19 cellular contexts compared by ENCODE assay signal in the genomic region with DNA sequence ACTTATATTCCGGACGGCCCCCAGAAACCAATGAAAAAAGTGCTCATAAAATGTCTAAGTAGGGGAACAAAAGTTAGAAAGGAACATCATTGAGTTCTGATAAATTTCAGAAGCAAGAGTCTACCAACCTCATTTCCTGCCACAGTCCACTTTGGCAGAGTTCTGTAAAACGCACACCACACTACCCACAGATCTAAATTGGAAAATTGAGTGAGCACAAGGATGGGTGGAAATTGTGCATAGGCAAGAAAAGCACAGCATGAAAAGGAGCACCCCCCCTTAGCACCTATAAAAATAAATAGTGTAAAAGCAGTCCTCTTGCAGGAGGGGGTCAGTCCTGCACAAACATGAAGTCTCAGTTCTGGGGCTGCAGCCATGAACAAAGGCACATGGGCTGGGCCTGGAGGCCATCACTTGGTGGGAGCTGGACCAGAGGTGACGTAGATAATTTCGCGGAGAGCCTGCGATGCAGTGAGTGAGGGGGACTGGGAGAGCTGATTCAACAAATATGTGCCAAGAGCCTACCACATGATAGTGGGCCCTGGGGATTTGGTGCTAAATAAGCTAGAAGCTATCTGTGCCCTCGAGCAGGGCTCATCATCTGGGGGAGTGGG. TPM values are rescaled to one million over a fixed set of nuclear protein-coding genes. Genes with fewer than 3 reads are reported as not detected.
A peak's percentile ranks its signal among the peaks of the same experiment; 100 is the strongest.
DNase-seq lines count a peak whose midpoint lies in the region; ATAC-seq and TF ChIP-seq lines count a peak whose summit lies in the region.
"Had no signal": no experiment of that assay in that cellular context is flagged by ENCODE, and none has a peak within 500 bp of the region (broad histone marks: within the 10 kb centered on the region; RNA-seq: fewer than 3 reads in every experiment).

No MANE protein-coding gene starts in this region.

- in situ Hi-C loops in Panc1 (cut with HindIII; ENCODE audit: low pct_unique_long_range_greater_than_20kb, low sequenced_read_pairs), result no loop called here

- TF ChIP-seq CTCF in Panc1 (IDR thresholded peaks at IDR 0.05), result no peak

- ATAC-seq in activated T-cell treated with anti-CD3 and anti-CD28 coated beads, Interleukin-2, amount 50 U/mL, for 72 hours (replicated peaks in 1 of 2), result peak; percentile 66 to 70
- ATAC-seq in Panc1, result no peak
- peak; percentile 61 for ATAC-seq in activated naive CD8-positive, alpha-beta T cell treated with anti-CD3 and anti-CD28 coated beads, Interleukin-2, amount 10 ng/mL, durations not matched to agents 7 days and 5 days (ENCODE audit: low read depth)
- peak; percentile 19 for ATAC-seq in stimulated activated memory B cell treated with anti-CD40 and anti-IgM and Interleukin-4, amounts not matched to agents 10 μg/mL and 1 μg/mL and 100 μg/mL, for 72 hours
- ATAC-seq in HG03571 (IDR thresholded peaks at IDR 0.05; ENCODE audit: unreplicated experiment), result no peak
- ATAC-seq in HG03039 (IDR thresholded peaks at IDR 0.05; ENCODE audit: unreplicated experiment), result no peak
- no peak for ATAC-seq in GM21367 (IDR thresholded peaks at IDR 0.05; ENCODE audit: unreplicated experiment)
- ATAC-seq: K562, left lung had no signal

- peaks cover 34% of the 10 kb centered on the region for H3K4me1 Mint-ChIP-seq in activated T-cell treated with anti-CD3 and anti-CD28 coated beads, Interleukin-2, amount 50 U/mL, for 72 hours (ENCODE audit: low read depth)
- peaks cover 31% of the 10 kb centered on the region for H3K4me1 Mint-ChIP-seq in activated naive CD8-positive, alpha-beta T cell treated with anti-CD3 and anti-CD28 coated beads, Interleukin-2, amount 10 ng/mL, durations not matched to agents 7 days and 5 days
- peaks cover 1% of the 10 kb centered on the region for H3K4me1 Mint-ChIP-seq in stimulated activated memory B cell treated with anti-CD40 and anti-IgM and Interleukin-4, amounts not matched to agents 10 μg/mL and 1 μg/mL and 100 μg/mL, for 72 hours

- H3K27me3 Mint-ChIP-seq in activated T-cell treated with anti-CD3 and anti-CD28 coated beads, Interleukin-2, amount 50 U/mL, for 72 hours (ENCODE audit: low read depth), result no peaks in the 10 kb centered on the region
- peaks cover 23% of the 10 kb centered on the region for H3K27me3 Mint-ChIP-seq in activated naive CD8-positive, alpha-beta T cell treated with anti-CD3 and anti-CD28 coated beads, Interleukin-2, amount 10 ng/mL, durations not matched to agents 7 days and 5 days
- H3K27me3 Mint-ChIP-seq in stimulated activated memory B cell treated with anti-CD40 and anti-IgM and Interleukin-4, amounts not matched to agents 10 μg/mL and 1 μg/mL and 100 μg/mL, for 72 hours, result peaks cover 43% of the 10 kb centered on the region

- H3K27me3 ChIP-seq in Panc1 (ENCODE audit: control insufficient read depth, insufficient read depth, low read length), result no peaks in the 10 kb centered on the region
- H3K27me3 ChIP-seq: testis had no signal

- H3K4me3 Mint-ChIP-seq in activated T-cell treated with anti-CD3 and anti-CD28 coated beads, Interleukin-2, amount 50 U/mL, for 72 hours, result peak overlapping the region; percentile 27 to 65
- peak overlapping the region; percentile 69 for H3K4me3 Mint-ChIP-seq in activated naive CD8-positive, alpha-beta T cell treated with anti-CD3 and anti-CD28 coated beads, Interleukin-2, amount 10 ng/mL, durations not matched to agents 7 days and 5 days
- H3K4me3 Mint-ChIP-seq in stimulated activated memory B cell treated with anti-CD40 and anti-IgM and Interleukin-4, amounts not matched to agents 10 μg/mL and 1 μg/mL and 100 μg/mL, for 72 hours, result no peak overlapping the region

- POLR2A ChIA-PET in Panc1 (lab: Charles Lee), result no interaction called here
- POLR2A ChIA-PET in activated naive CD8-positive, alpha-beta T cell treated with anti-CD3 and anti-CD28 coated beads, Interleukin-2, amount 10 ng/mL, durations not matched to agents 7 days and 5 days (lab: Charles Lee), result no interaction called here

- no peak overlapping the region for H3K4me3 ChIP-seq in Panc1 (ENCODE audit: low read depth in 2 of 2, low read length in 2 of 2)
- H3K4me3 ChIP-seq: K562, left lung, testis had no signal

- no peaks in the 10 kb centered on the region for H3K36me3 Mint-ChIP-seq in activated T-cell treated with anti-CD3 and anti-CD28 coated beads, Interleukin-2, amount 50 U/mL, for 72 hours (ENCODE audit: insufficient read depth in 2 of 2)
- peaks cover 1% of the 10 kb centered on the region for H3K36me3 Mint-ChIP-seq in activated naive CD8-positive, alpha-beta T cell treated with anti-CD3 and anti-CD28 coated beads, Interleukin-2, amount 10 ng/mL, durations not matched to agents 7 days and 5 days
- H3K36me3 Mint-ChIP-seq in stimulated activated memory B cell treated with anti-CD40 and anti-IgM and Interleukin-4, amounts not matched to agents 10 μg/mL and 1 μg/mL and 100 μg/mL, for 72 hours, result no peaks in the 10 kb centered on the region

- peak in 1 of 2 donors; percentile 12 for DNase-seq in activated T-cell treated with anti-CD3 and anti-CD28 coated beads, Interleukin-2, amount 50 U/mL, for 72 hours
- no peak for DNase-seq in activated T-cell treated with anti-CD3 and anti-CD28 coated beads, Interleukin-2, amount 50 U/mL, for 1 hour
- no peak for DNase-seq in Panc1 (ENCODE audit: low read depth, low spot score)
- no peak for DNase-seq in activated naive CD8-positive, alpha-beta T cell treated with anti-CD3 and anti-CD28 coated beads, Interleukin-2, amount 10 ng/mL, durations not matched to agents 7 days and 5 days
- DNase-seq: activated CD4-positive, alpha-beta T cell treated with anti-CD3 and anti-CD28 coated beads, Interleukin-2, amount 50 U/mL, for 1 hour; DMS79 treated with DMSO at 0.1 percent for 48 hours; left lung; NCI-H2081; NCI-H510A treated with DMSO at 0.1 percent for 48 hours; stimulated activated CD8-positive, alpha-beta memory T cell treated with anti-CD3 and anti-CD28 coated beads, Interleukin-4, amount 100 ng/mL, for 48 hours; testis had no signal

- H3K36me3 ChIP-seq in Panc1 (ENCODE audit: control insufficient read depth, insufficient read depth, low read length), result no peaks in the 10 kb centered on the region
- H3K36me3 ChIP-seq: left lung, neutrophil had no signal

- no TSS peak for BruUV-seq in Panc1 (replicated peaks; lab: Mats Ljungman, UMichigan)

- H3K27ac Mint-ChIP-seq in activated T-cell treated with anti-CD3 and anti-CD28 coated beads, Interleukin-2, amount 50 U/mL, for 72 hours, result peak overlapping the region; percentile 40
- peak overlapping the region; percentile 75 for H3K27ac Mint-ChIP-seq in activated naive CD8-positive, alpha-beta T cell treated with anti-CD3 and anti-CD28 coated beads, Interleukin-2, amount 10 ng/mL, durations not matched to agents 7 days and 5 days
- H3K27ac Mint-ChIP-seq in stimulated activated memory B cell treated with anti-CD40 and anti-IgM and Interleukin-4, amounts not matched to agents 10 μg/mL and 1 μg/mL and 100 μg/mL, for 72 hours, result no peak overlapping the region

- CTCF ChIA-PET in Panc1 (lab: Charles Lee), result no interaction called here

- intact Hi-C loops in Panc1 (cut with micrococcal nuclease; ENCODE audit: unreplicated experiment), result no loop called here

- H3K27ac ChIP-seq in Panc1 (ENCODE audit: low read length), result peak overlapping the region; percentile 45; the same call in 1 of the 2 replicates
- H3K27ac ChIP-seq: left lung, neutrophil, testis had no signal

- H3K9me3 ChIP-seq in Panc1 (ENCODE audit: control insufficient read depth, insufficient read depth, low read depth, low read length), result no peaks in the 10 kb centered on the region
- H3K9me3 ChIP-seq: left lung, neutrophil, testis had no signal

- H3K4me1 ChIP-seq in Panc1 (ENCODE audit: control insufficient read depth, insufficient read depth, low read length), result peaks cover 26% of the 10 kb centered on the region
- H3K4me1 ChIP-seq: left lung, testis had no signal

- H3K9me3 Mint-ChIP-seq in activated T-cell treated with anti-CD3 and anti-CD28 coated beads, Interleukin-2, amount 50 U/mL, for 72 hours, result no peaks in the 10 kb centered on the region
- H3K9me3 Mint-ChIP-seq in activated naive CD8-positive, alpha-beta T cell treated with anti-CD3 and anti-CD28 coated beads, Interleukin-2, amount 10 ng/mL, durations not matched to agents 7 days and 5 days, result no peaks in the 10 kb centered on the region
- no peaks in the 10 kb centered on the region for H3K9me3 Mint-ChIP-seq in stimulated activated memory B cell treated with anti-CD40 and anti-IgM and Interleukin-4, amounts not matched to agents 10 μg/mL and 1 μg/mL and 100 μg/mL, for 72 hours

RNA-seq across cellular contexts. Expression of gene SPP2, which starts 49.0 kb away (rescaled TPM):
- total RNA-seq in activated T-cell treated with anti-CD3 and anti-CD28 coated beads, Interleukin-2, amount 50 U/mL, for 72 hours, result not detected
- total RNA-seq in Panc1 (2021; ENCODE audit: unreplicated experiment), result not detected
- not detected for polyA plus RNA-seq in Panc1 (2012; ENCODE audit: insufficient read length)
- total RNA-seq in activated naive CD8-positive, alpha-beta T cell treated with anti-CD3 and anti-CD28 coated beads, Interleukin-2, amount 10 ng/mL, durations not matched to agents 7 days and 5 days, result not detected
- total RNA-seq: astrocyte, fibroblast of lung, K562, left lung, testis had no signal
- polyA plus RNA-seq: fibroblast of lung, K562 had no signal

Comparison
In these comparisons a context has a peak if more than half of its experiments do, and no peak if none do; other contexts are left out.
1. ATAC-seq: peak in activated T-cell treated with anti-CD3 and anti-CD28 coated beads, Interleukin-2, amount 50 U/mL, for 72 hours (2 of 2), activated naive CD8-positive, alpha-beta T cell treated with anti-CD3 and anti-CD28 coated beads, Interleukin-2, amount 10 ng/mL, durations not matched to agents 7 days and 5 days (single experiment) and stimulated activated memory B cell treated with anti-CD40 and anti-IgM and Interleukin-4, amounts not matched to agents 10 μg/mL and 1 μg/mL and 100 μg/mL, for 72 hours (single experiment); none in Panc1 (single experiment), HG03571 (single experiment), HG03039 (single experiment) and GM21367 (single experiment).